ENCODE assay signal across 23 cellular contexts in genomic region chr5:137205237-137205636, GRCh38.
A peak's percentile ranks its signal among the peaks of the same experiment; 100 is the strongest.
DNase-seq lines count a peak whose midpoint lies in the region; ATAC-seq and TF ChIP-seq lines count a peak whose summit lies in the region.
"Had no signal": no experiment of that assay in that cellular context is flagged by ENCODE, and none has a peak within 500 bp of the region (broad histone marks: within the 10 kb centered on the region; RNA-seq: fewer than 3 reads in every experiment).

No MANE protein-coding gene starts in this region.

- no peaks in the 10 kb centered on the region for H3K27me3 ChIP-seq in mammary epithelial cell (ENCODE audit: insufficient read depth, low read length)
- H3K27me3 ChIP-seq: heart right ventricle, testis had no signal

- ATAC-seq in stimulated activated naive CD8-positive, alpha-beta T cell treated with anti-CD3 and anti-CD28 coated beads, Interleukin-15, amount 100 ng/mL, for 72 hours, result no peak
- ATAC-seq: K562; stimulated activated memory B cell treated with anti-CD40 and anti-IgM and Interleukin-4, amounts not matched to agents 10 μg/mL and 1 μg/mL and 100 μg/mL, for 72 hours had no signal

- no TSS peak for BruUV-seq in mammary epithelial cell (replicated peaks; lab: Mats Ljungman, UMichigan)

- no peak overlapping the region for H3K4me3 Mint-ChIP-seq in stimulated activated naive CD8-positive, alpha-beta T cell treated with anti-CD3 and anti-CD28 coated beads, Interleukin-15, amount 100 ng/mL, for 72 hours
- H3K4me3 Mint-ChIP-seq: activated CD4-positive, alpha-beta memory T cell treated with anti-CD3 and anti-CD28 coated beads for 36 hours; B cell; nephron; stimulated activated memory B cell treated with anti-CD40 and anti-IgM and Interleukin-4, amounts not matched to agents 10 μg/mL and 1 μg/mL and 100 μg/mL, for 72 hours had no signal

- H3K9me3 Mint-ChIP-seq in stimulated activated naive CD8-positive, alpha-beta T cell treated with anti-CD3 and anti-CD28 coated beads, Interleukin-15, amount 100 ng/mL, for 72 hours, result peaks cover 0 to 1% of the 10 kb centered on the region in 2 donors
- H3K9me3 Mint-ChIP-seq: activated CD4-positive, alpha-beta memory T cell treated with anti-CD3 and anti-CD28 coated beads for 36 hours; nephron; stimulated activated memory B cell treated with anti-CD40 and anti-IgM and Interleukin-4, amounts not matched to agents 10 μg/mL and 1 μg/mL and 100 μg/mL, for 72 hours had no signal

- DNase-seq in NCI-H2029 treated with DMSO at 0.1 percent for 48 hours (lab: John Stamatoyannopoulos, UW) (peak; percentile 11), NCI-H2029 (lab: John Stamatoyannopoulos, UW) (no peak), NCI-H345 (lab: John Stamatoyannopoulos, UW) (peak; percentile 74), mammary epithelial cell (peak; percentile 91), lung microvascular endothelial cell (ENCODE audit: low read depth in 2 of 2) (peak; percentile 6 to 19), NCI-H1105 (lab: John Stamatoyannopoulos, UW) (no peak), SKM-1 treated with dmso at 0.1 percent for 144 hours (lab: John Stamatoyannopoulos, UW; ENCODE audit: unreplicated experiment) (no peak)
- no peak for DNase-seq in stimulated activated naive CD8-positive, alpha-beta T cell treated with anti-CD3 and anti-CD28 coated beads, Interleukin-15, amount 100 ng/mL, for 72 hours
- DNase-seq: activated CD4-positive, alpha-beta memory T cell treated with anti-CD3 and anti-CD28 coated beads for 36 hours; activated gamma-delta T cell treated with Interleukin-2 at 50 U/mL for 16 hours; activated T-cell treated with anti-CD3 and anti-CD28 coated beads for 4 hours; central memory CD4-positive, alpha-beta T cell; effector CD4-positive, alpha-beta T cell; heart right ventricle; left lung; MV-4-11; stimulated activated CD4-positive, alpha-beta T cell treated with anti-CD3 and anti-CD28 coated beads, Interleukin-1b, Interleukin-23, amount 100 ng/mL, for 48 hours; testis had no signal

- no peak overlapping the region for H3K9ac ChIP-seq in mammary epithelial cell (ENCODE audit: insufficient read depth, low read length)

- peaks cover 21% of the 10 kb centered on the region for H3K4me1 ChIP-seq in mammary epithelial cell (ENCODE audit: insufficient read depth, low read length)
- H3K4me1 ChIP-seq: left lung had no signal

- in situ Hi-C loops in mammary epithelial cell (cut with MboI; ENCODE audit: low sequenced_read_pairs in 2 of 2), result loop anchor here in 1 of 2 donors (25.0 kb wide), 1 partner anchor 393 kb away; no protein-coding TSS in a partner anchor

- H3K27me3 Mint-ChIP-seq in stimulated activated naive CD8-positive, alpha-beta T cell treated with anti-CD3 and anti-CD28 coated beads, Interleukin-15, amount 100 ng/mL, for 72 hours, result peaks cover 6% of the 10 kb centered on the region

- H3K4me3 ChIP-seq in mammary epithelial cell (replicated peaks in 1 of 3; ENCODE audit: insufficient read depth in 1 of 3, low read depth in 2 of 3, low read length in 3 of 3), result no peak overlapping the region
- H3K4me3 ChIP-seq: heart right ventricle, K562, left lung, testis had no signal

- H3K36me3 ChIP-seq in mammary epithelial cell (ENCODE audit: insufficient read depth, low read length), result no peaks in the 10 kb centered on the region
- H3K36me3 ChIP-seq: heart right ventricle, left lung had no signal

- CTCF ChIA-PET in mammary epithelial cell (lab: Charles Lee; ENCODE audit: low non-redundant PET), result no interaction called here

- no peaks in the 10 kb centered on the region for H4K20me1 ChIP-seq in mammary epithelial cell (ENCODE audit: insufficient read depth, low read length)

- H3K4me2 ChIP-seq in mammary epithelial cell (ENCODE audit: insufficient read depth, low read depth, low read length), result peak overlapping the region; percentile 17

- WGBS in mammary epithelial cell (ENCODE audit: low coverage, missing lambda C conversion rate), result 28% methylated on average over 4 of the region's 4 CpGs

- intact Hi-C loops in mammary epithelial cell (cut with micrococcal nuclease), result loop anchor here (2.0 kb wide), 2 partner anchors 14 to 58 kb away; no protein-coding TSS in a partner anchor

- no peak for TF ChIP-seq CTCF in mammary epithelial cell (conservative IDR thresholded peaks at IDR 0.05 in 1 of 2, IDR thresholded peaks at IDR 0.05 in 1 of 2; ENCODE audit: extremely low read depth in 1 of 2, insufficient read depth in 1 of 2, low read depth in 1 of 2, low read length in 2 of 2)

- no peak overlapping the region for H3K27ac ChIP-seq in mammary epithelial cell (ENCODE audit: insufficient read depth, low read depth, low read length)
- H3K27ac ChIP-seq: heart right ventricle, left lung, testis had no signal

- no peak overlapping the region for H3K27ac Mint-ChIP-seq in stimulated activated naive CD8-positive, alpha-beta T cell treated with anti-CD3 and anti-CD28 coated beads, Interleukin-15, amount 100 ng/mL, for 72 hours
- H3K27ac Mint-ChIP-seq: activated CD4-positive, alpha-beta memory T cell treated with anti-CD3 and anti-CD28 coated beads for 36 hours; B cell; nephron; progenitor cell of endocrine pancreas; stimulated activated memory B cell treated with anti-CD40 and anti-IgM and Interleukin-4, amounts not matched to agents 10 μg/mL and 1 μg/mL and 100 μg/mL, for 72 hours had no signal

- no peaks in the 10 kb centered on the region for H3K9me3 ChIP-seq in mammary epithelial cell (replicated peaks; ENCODE audit: insufficient read depth, low read length)
- H3K9me3 ChIP-seq: heart right ventricle, left lung, testis had no signal

- no peaks in the 10 kb centered on the region for H3K79me2 ChIP-seq in mammary epithelial cell (ENCODE audit: insufficient read depth, low read length)

- no peaks in the 10 kb centered on the region for H3K4me1 Mint-ChIP-seq in stimulated activated naive CD8-positive, alpha-beta T cell treated with anti-CD3 and anti-CD28 coated beads, Interleukin-15, amount 100 ng/mL, for 72 hours
- H3K4me1 Mint-ChIP-seq: B cell; stimulated activated memory B cell treated with anti-CD40 and anti-IgM and Interleukin-4, amounts not matched to agents 10 μg/mL and 1 μg/mL and 100 μg/mL, for 72 hours had no signal

- dilution Hi-C loops in mammary epithelial cell (cut with HindIII; ENCODE audit: low sequenced_read_pairs), result no loop called here

- H2AFZ ChIP-seq in mammary epithelial cell (ENCODE audit: low read depth, low read length), result peak overlapping the region; percentile 60

Comparison
In these comparisons a context has a peak if more than half of its experiments do, and no peak if none do; other contexts are left out.
1. DNase-seq: peak in NCI-H2029 treated with DMSO at 0.1 percent for 48 hours (single experiment), NCI-H345 (single experiment), mammary epithelial cell (single experiment) and lung microvascular endothelial cell (2 of 2); none in NCI-H2029 (single experiment), NCI-H1105 (single experiment), SKM-1 treated with dmso at 0.1 percent for 144 hours (single experiment) and stimulated activated naive CD8-positive, alpha-beta T cell treated with anti-CD3 and anti-CD28 coated beads, Interleukin-15, amount 100 ng/mL, for 72 hours (0 of 2).